Comparison of ENCODE assay signal across 19 cellular contexts in genomic region chr13:30809787-30810186, GRCh38.
"Had no signal": no experiment of that assay in that cellular context is flagged by ENCODE, and none has a peak within 500 bp of the region (broad histone marks: within the 10 kb centered on the region; RNA-seq: fewer than 3 reads in every experiment).

No MANE protein-coding gene starts in this region.

- H3K36me3 Mint-ChIP-seq: activated CD4-positive, alpha-beta memory T cell treated with anti-CD3 and anti-CD28 coated beads for 36 hours; natural killer cell treated with Interleukin-12 subunit alpha and Interleukin-12 subunit beta and Interleukin-15 and Interleukin-18, amount 100 ng/mL, for 72 hours; stimulated activated effector memory CD8-positive, alpha-beta T cell treated with anti-CD3 and anti-CD28 coated beads, Interleukin-12 subunit alpha, Interleukin-12 subunit beta, amount 100 ng/mL, for 72 hours had no signal

- H3K27ac Mint-ChIP-seq: activated B cell treated with CpG ODN at 0.5 μM for 24 hours; activated CD4-positive, alpha-beta memory T cell treated with anti-CD3 and anti-CD28 coated beads for 36 hours; activated T-helper 17 cell treated with anti-CD3 and anti-CD28 coated beads, Interleukin-2, amount 50 U/mL, for 72 hours; memory B cell; natural killer cell treated with Interleukin-12 subunit alpha and Interleukin-12 subunit beta and Interleukin-15 and Interleukin-18, amount 100 ng/mL, for 72 hours; stimulated activated effector memory CD8-positive, alpha-beta T cell treated with anti-CD3 and anti-CD28 coated beads, Interleukin-12 subunit alpha, Interleukin-12 subunit beta, amount 100 ng/mL, for 72 hours had no signal

- ATAC-seq: activated T-helper 17 cell treated with anti-CD3 and anti-CD28 coated beads, Interleukin-2, amount 50 U/mL, for 72 hours; heart left ventricle; left ventricle myocardium superior; natural killer cell treated with Interleukin-12 subunit alpha and Interleukin-12 subunit beta and Interleukin-15 and Interleukin-18, amount 100 ng/mL, for 72 hours; stimulated activated effector memory CD8-positive, alpha-beta T cell treated with anti-CD3 and anti-CD28 coated beads, Interleukin-12 subunit alpha, Interleukin-12 subunit beta, amount 100 ng/mL, for 72 hours had no signal

- H3K4me1 Mint-ChIP-seq: activated B cell treated with CpG ODN at 0.5 μM for 24 hours; activated T-helper 17 cell treated with anti-CD3 and anti-CD28 coated beads, Interleukin-2, amount 50 U/mL, for 72 hours; central memory CD8-positive, alpha-beta T cell; memory B cell; stimulated activated effector memory CD8-positive, alpha-beta T cell treated with anti-CD3 and anti-CD28 coated beads, Interleukin-12 subunit alpha, Interleukin-12 subunit beta, amount 100 ng/mL, for 72 hours had no signal

- H3K9me3 Mint-ChIP-seq: activated B cell treated with CpG ODN at 0.5 μM for 24 hours; activated CD4-positive, alpha-beta memory T cell treated with anti-CD3 and anti-CD28 coated beads for 36 hours; activated T-helper 17 cell treated with anti-CD3 and anti-CD28 coated beads, Interleukin-2, amount 50 U/mL, for 72 hours; central memory CD8-positive, alpha-beta T cell; natural killer cell treated with Interleukin-12 subunit alpha and Interleukin-12 subunit beta and Interleukin-15 and Interleukin-18, amount 100 ng/mL, for 72 hours; stimulated activated effector memory CD8-positive, alpha-beta T cell treated with anti-CD3 and anti-CD28 coated beads, Interleukin-12 subunit alpha, Interleukin-12 subunit beta, amount 100 ng/mL, for 72 hours had no signal

- H3K9me3 ChIP-seq: gastroesophageal sphincter, heart left ventricle had no signal

- DNase-seq: activated B cell treated with CpG ODN at 0.5 μM for 24 hours; activated CD4-positive, alpha-beta memory T cell treated with anti-CD3 and anti-CD28 coated beads for 36 hours; activated CD4-positive, alpha-beta T cell treated with anti-CD3 and anti-CD28 coated beads for 4 hours; activated naive CD4-positive, alpha-beta T cell; activated T-cell treated with anti-CD3 and anti-CD28 coated beads, Interleukin-2, amount 50 U/mL, for 1 hour; brain microvascular endothelial cell; heart left ventricle; left ventricle myocardium superior; nucleus accumbens; stimulated activated CD4-positive, alpha-beta T cell treated with anti-CD3 and anti-CD28 coated beads, Interleukin-4, amount 100 ng/mL, for 24 hours had no signal

- H3K27me3 Mint-ChIP-seq: activated B cell treated with CpG ODN at 0.5 μM for 24 hours; activated CD4-positive, alpha-beta memory T cell treated with anti-CD3 and anti-CD28 coated beads for 36 hours; activated T-helper 17 cell treated with anti-CD3 and anti-CD28 coated beads, Interleukin-2, amount 50 U/mL, for 72 hours; central memory CD8-positive, alpha-beta T cell; natural killer cell treated with Interleukin-12 subunit alpha and Interleukin-12 subunit beta and Interleukin-15 and Interleukin-18, amount 100 ng/mL, for 72 hours had no signal

- H3K27ac ChIP-seq: brain microvascular endothelial cell, coronary artery, heart left ventricle, SK-N-MC had no signal

- H3K36me3 ChIP-seq: brain microvascular endothelial cell, gastroesophageal sphincter, heart left ventricle had no signal

- H3K4me3 Mint-ChIP-seq: activated B cell treated with CpG ODN at 0.5 μM for 24 hours; activated CD4-positive, alpha-beta memory T cell treated with anti-CD3 and anti-CD28 coated beads for 36 hours; activated T-helper 17 cell treated with anti-CD3 and anti-CD28 coated beads, Interleukin-2, amount 50 U/mL, for 72 hours; central memory CD8-positive, alpha-beta T cell; memory B cell; natural killer cell treated with Interleukin-12 subunit alpha and Interleukin-12 subunit beta and Interleukin-15 and Interleukin-18, amount 100 ng/mL, for 72 hours; stimulated activated effector memory CD8-positive, alpha-beta T cell treated with anti-CD3 and anti-CD28 coated beads, Interleukin-12 subunit alpha, Interleukin-12 subunit beta, amount 100 ng/mL, for 72 hours had no signal

- H3K4me3 ChIP-seq: coronary artery, gastroesophageal sphincter, heart left ventricle, SK-N-MC, skin epidermis had no signal

- H3K27me3 ChIP-seq: brain microvascular endothelial cell, gastroesophageal sphincter, heart left ventricle had no signal
